In the genomic region with DNA sequence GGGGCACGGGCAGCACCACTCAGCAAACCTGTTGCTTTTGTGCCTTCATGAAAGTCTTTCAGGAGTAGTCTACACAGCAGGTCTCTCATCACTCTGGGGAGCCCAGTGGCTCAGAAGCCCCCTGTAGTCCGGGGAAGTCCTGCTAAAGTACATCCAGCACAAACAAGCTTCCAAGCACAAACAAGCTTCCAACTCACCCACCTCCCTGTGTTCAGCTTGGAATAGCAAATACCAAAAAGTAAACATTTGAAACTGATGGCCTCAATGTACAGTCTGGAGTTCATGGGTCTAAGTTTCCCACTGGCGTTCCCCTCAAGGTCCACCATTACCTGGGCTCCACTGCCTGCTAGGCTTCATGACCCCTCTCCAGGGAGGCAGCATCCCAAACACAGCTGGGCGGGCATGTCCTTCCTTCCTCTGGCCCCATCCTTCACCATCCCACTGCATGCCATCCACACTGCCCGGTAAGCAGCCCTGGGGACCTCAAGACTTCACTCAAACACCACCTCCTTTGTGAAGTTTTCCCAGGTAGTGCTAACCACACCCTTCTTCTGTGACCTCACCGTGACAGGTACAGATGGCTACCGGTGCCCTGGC, we compare ENCODE assay signal across 14 cellular contexts.
A peak's percentile ranks its signal among the peaks of the same experiment; 100 is the strongest.
DNase-seq lines count a peak whose midpoint lies in the region; ATAC-seq and TF ChIP-seq lines count a peak whose summit lies in the region.
"Had no signal": no experiment of that assay in that cellular context is flagged by ENCODE, and none has a peak within 500 bp of the region (broad histone marks: within the 10 kb centered on the region; RNA-seq: fewer than 3 reads in every experiment).

No MANE protein-coding gene starts in this region.

- 74% methylated on average over 3 of the region's 7 CpGs; no CpG with 5 or more reads in 1 of the 2 experiments for WGBS in IMR-90 (ENCODE audit: extremely low coverage in 2 of 2, insufficient read length in 1 of 2), 2 experiments
- WGBS in esophagus muscularis mucosa, result 85% methylated on average over 7 of the region's 7 CpGs
- WGBS in sigmoid colon, 2 donors, result 71 to 91% methylated on average over 7 of the region's 7 CpGs

- peak overlapping the region; percentile 50 for H2AK9ac ChIP-seq in IMR-90 (replicated peaks; ENCODE audit: low read depth, low read length, poor library complexity)

- no peaks in the 10 kb centered on the region for H3K36me3 ChIP-seq in IMR-90 (ENCODE audit: control insufficient read depth, insufficient read depth, low read length)
- H3K36me3 ChIP-seq in colonic mucosa, result no peaks in the 10 kb centered on the region
- no peaks in the 10 kb centered on the region for H3K36me3 ChIP-seq in esophagus muscularis mucosa
- no peaks in the 10 kb centered on the region for H3K36me3 ChIP-seq in sigmoid colon
- no peaks in the 10 kb centered on the region for H3K36me3 ChIP-seq in tibial artery
- H3K36me3 ChIP-seq: BLaER1 treated with 17β-estradiol and CSF1 and Interleukin-3, amounts not matched to agents 10 nM and 100 nM had no signal

- TF ChIP-seq EP300 in esophagus muscularis mucosa (IDR thresholded peaks at IDR 0.05), result no peak
- no peak for TF ChIP-seq EP300 in sigmoid colon (IDR thresholded peaks at IDR 0.05)

- peak overlapping the region; percentile 60 for H3K4ac ChIP-seq in IMR-90 (ENCODE audit: low read depth, low read length)

- CTCF ChIA-PET in IMR-90 (lab: Yijun Ruan, JAX), result interaction anchor here (0.6 kb wide), 1 partner anchor 12 kb away, joined by 3 read pairs; no protein-coding TSS in a partner anchor

- no peaks in the 10 kb centered on the region for H3K9me3 ChIP-seq in IMR-90 (ENCODE audit: control insufficient read depth, insufficient read depth, low read length)
- no peaks in the 10 kb centered on the region for H3K9me3 ChIP-seq in colonic mucosa
- no peaks in the 10 kb centered on the region for H3K9me3 ChIP-seq in esophagus muscularis mucosa
- H3K9me3 ChIP-seq in sigmoid colon, result no peaks in the 10 kb centered on the region
- no peaks in the 10 kb centered on the region for H3K9me3 ChIP-seq in tibial artery
- H3K9me3 ChIP-seq: BLaER1 treated with 17β-estradiol and CSF1 and Interleukin-3, amounts not matched to agents 10 nM and 100 nM had no signal

- peak overlapping the region; percentile 51 for H2AFZ ChIP-seq in IMR-90 (replicated peaks; ENCODE audit: low read length, poor library complexity)
- H2AFZ ChIP-seq: GM23248 had no signal

- no peak overlapping the region for H3K4me2 ChIP-seq in IMR-90 (ENCODE audit: low read depth, low read length)
- H3K4me2 ChIP-seq: BLaER1 treated with 17β-estradiol and CSF1 and Interleukin-3, amounts not matched to agents 10 nM and 100 nM had no signal

- no peak overlapping the region for H3K4me3 ChIP-seq in IMR-90 (ENCODE audit: insufficient read depth, low read depth, low read length)
- no peak overlapping the region for H3K4me3 ChIP-seq in colonic mucosa
- H3K4me3 ChIP-seq in esophagus muscularis mucosa, result no peak overlapping the region
- no peak overlapping the region for H3K4me3 ChIP-seq in sigmoid colon
- no peak overlapping the region for H3K4me3 ChIP-seq in tibial artery
- H3K4me3 ChIP-seq: BLaER1 treated with 17β-estradiol and CSF1 and Interleukin-3, amounts not matched to agents 10 nM and 100 nM; GM23248 had no signal

- H3K56ac ChIP-seq in IMR-90 (ENCODE audit: extremely low read depth, insufficient read depth, low read length), result no peak overlapping the region

- intact Hi-C loops in IMR-90 (cut with micrococcal nuclease) (no loop called here), colonic mucosa (cut with DNase I) (no loop called here), esophagus muscularis mucosa (cut with DNase I) (no loop called here), sigmoid colon (cut with DNase I) (no loop called here), tibial artery (cut with DNase I; ENCODE audit: low total_unique reads) (no loop called here)

- peaks cover 8% of the 10 kb centered on the region for H3K4me1 ChIP-seq in IMR-90 (ENCODE audit: control insufficient read depth, insufficient read depth, low read length)
- H3K4me1 ChIP-seq in colonic mucosa, result no peaks in the 10 kb centered on the region
- H3K4me1 ChIP-seq in esophagus muscularis mucosa, result peaks cover 12 to 16% (median 13%) of the 10 kb centered on the region in 4 donors
- peaks cover 0 to 5% (median 0%) of the 10 kb centered on the region in 4 donors for H3K4me1 ChIP-seq in sigmoid colon
- peaks cover 0 to 13% (median 7%) of the 10 kb centered on the region in 4 donors for H3K4me1 ChIP-seq in tibial artery

- no peak overlapping the region; a peak in 1 of 4 replicates for H4K8ac ChIP-seq in IMR-90 (ENCODE audit: low read depth in 2 of 2, low read length in 2 of 2)

- no peak overlapping the region for H3K14ac ChIP-seq in IMR-90 (replicated peaks; ENCODE audit: low read depth, low read length)

- H4K20me1 ChIP-seq in IMR-90 (ENCODE audit: insufficient read depth, low read length), result no peaks in the 10 kb centered on the region
- H4K20me1 ChIP-seq: BLaER1 treated with 17β-estradiol and CSF1 and Interleukin-3, amounts not matched to agents 10 nM and 100 nM had no signal

- DNase-seq in IMR-90 (no peak), colonic mucosa (peak; percentile 5), esophagus muscularis mucosa (ENCODE audit: extremely low spot score) (peak; percentile 90), sigmoid colon (peak; percentile 52), tibial artery (no peak)
- DNase-seq: Calu3; CD8-positive, alpha-beta T cell; DMS79 treated with DMSO at 0.1 percent for 48 hours; GF-D8; GM23248; HCEC 1CT had no signal

- no peak overlapping the region for H3K23ac ChIP-seq in IMR-90 (ENCODE audit: low read depth, low read length)

- in situ Hi-C loops in IMR-90 (cut with MboI; ENCODE audit: low sequenced_read_pairs), result no loop called here

- no peak for TF ChIP-seq POLR2A in IMR-90 (IDR thresholded peaks at IDR 0.05; ENCODE audit: low read depth, low read length)
- TF ChIP-seq POLR2A in esophagus muscularis mucosa (IDR thresholded peaks at IDR 0.05; ENCODE audit: low read depth), result no peak
- TF ChIP-seq POLR2A in sigmoid colon (IDR thresholded peaks at IDR 0.05), result no peak

- H2BK120ac ChIP-seq in IMR-90 (ENCODE audit: low read depth, low read length), result 0 out of 2 replicates have a peak overlapping the region, but pooled peaks have one; percentile 52

- no peak for TF ChIP-seq RAD21 in IMR-90 (IDR thresholded peaks at IDR 0.05; ENCODE audit: low read length)

- no peak for ATAC-seq in IMR-90 (ENCODE audit: low read depth)
- ATAC-seq in GM19452 (IDR thresholded peaks at IDR 0.05; ENCODE audit: unreplicated experiment), result no peak
- ATAC-seq in GM18519 (IDR thresholded peaks at IDR 0.05; ENCODE audit: low FRiP score, unreplicated experiment), result no peak
- ATAC-seq: CD8-positive, alpha-beta T cell had no signal

- no peak overlapping the region for H3K18ac ChIP-seq in IMR-90 (ENCODE audit: low read depth, low read length)

- no peak for TF ChIP-seq CTCF in IMR-90 (conservative IDR thresholded peaks at IDR 0.05; ENCODE audit: low read depth, low read length)
- no peak for TF ChIP-seq CTCF in colonic mucosa (IDR thresholded peaks at IDR 0.05)
- TF ChIP-seq CTCF in esophagus muscularis mucosa (IDR thresholded peaks at IDR 0.05), result no peak
- TF ChIP-seq CTCF in sigmoid colon (IDR thresholded peaks at IDR 0.05), result no peak
- no peak for TF ChIP-seq CTCF in tibial artery (IDR thresholded peaks at IDR 0.05)

- no peak overlapping the region for H4K91ac ChIP-seq in IMR-90 (ENCODE audit: insufficient read depth, low read depth, low read length)

- H4K5ac ChIP-seq in IMR-90 (ENCODE audit: low read depth, low read length), result no peak overlapping the region

- peaks cover 10% of the 10 kb centered on the region; the same call in 1 of the 2 replicates for H3K9me1 ChIP-seq in IMR-90 (ENCODE audit: insufficient read depth, low read length)

- no peak overlapping the region for H2BK5ac ChIP-seq in IMR-90 (ENCODE audit: low read depth, low read length, poor library complexity, severe bottlenecking)

- peak overlapping the region; percentile 56; the same call in 1 of the 2 replicates for H2AK5ac ChIP-seq in IMR-90 (ENCODE audit: low read depth, low read length)

- dilution Hi-C loops in IMR-90 (cut with HindIII; ENCODE audit: low sequenced_read_pairs, unreplicated experiment), result no loop called here

- BruUV-seq in IMR-90 (replicated peaks; lab: Mats Ljungman, UMichigan), result no TSS peak

- H3K79me1 ChIP-seq in IMR-90 (ENCODE audit: low read depth in 1 of 2, low read length in 2 of 2), result no peaks in the 10 kb centered on the region; a peak in 1 of 4 replicates

- no peak overlapping the region for H2BK15ac ChIP-seq in IMR-90 (ENCODE audit: low read depth, low read length)

- H2BK20ac ChIP-seq in IMR-90 (ENCODE audit: low read depth, low read length), result peak overlapping the region; percentile 45; the same call in 1 of the 2 replicates

- H3K27ac ChIP-seq in IMR-90 (ENCODE audit: insufficient read depth, low read length), result no peak overlapping the region
- H3K27ac ChIP-seq in colonic mucosa, result no peak overlapping the region
- H3K27ac ChIP-seq in esophagus muscularis mucosa (replicated peaks in 1 of 4), result no peak overlapping the region
- H3K27ac ChIP-seq in sigmoid colon, result no peak overlapping the region
- no peak overlapping the region for H3K27ac ChIP-seq in tibial artery
- H3K27ac ChIP-seq: BLaER1 treated with 17β-estradiol and CSF1 and Interleukin-3, amounts not matched to agents 10 nM and 100 nM; GM23248 had no signal

- POLR2A ChIA-PET in IMR-90 (lab: Charles Lee; ENCODE audit: unreplicated experiment), result no interaction called here

- H3K9ac ChIP-seq in IMR-90 (ENCODE audit: low read depth, low read length) (no peak overlapping the region), colonic mucosa (ENCODE audit: low read depth in 2 of 2, low read length in 2 of 2) (no peak overlapping the region)
- H3K9ac ChIP-seq: BLaER1 treated with 17β-estradiol and CSF1 and Interleukin-3, amounts not matched to agents 10 nM and 100 nM; GM23248 had no signal

- no peaks in the 10 kb centered on the region for H3K27me3 ChIP-seq in IMR-90 (ENCODE audit: control insufficient read depth, insufficient read depth, low read length)
- no peaks in the 10 kb centered on the region for H3K27me3 ChIP-seq in colonic mucosa
- no peaks in the 10 kb centered on the region for H3K27me3 ChIP-seq in esophagus muscularis mucosa
- no peaks in the 10 kb centered on the region for H3K27me3 ChIP-seq in sigmoid colon
- no peaks in the 10 kb centered on the region for H3K27me3 ChIP-seq in tibial artery
- H3K27me3 ChIP-seq: BLaER1 treated with 17β-estradiol and CSF1 and Interleukin-3, amounts not matched to agents 10 nM and 100 nM had no signal

TF ChIP-seq in IMR-90, 13 proteins besides CTCF, POLR2A, EP300 and RAD21 (continues in another document):
- TF ChIP-seq RCOR1 (IDR thresholded peaks at IDR 0.05; ENCODE audit: insufficient replicate concordance, low read length) (no peak), CEBPB (IDR thresholded peaks at IDR 0.05; ENCODE audit: low read depth, low read length) (no peak), CHD1 (IDR thresholded peaks at IDR 0.05; ENCODE audit: low read depth, low read length) (no peak), MAZ (IDR thresholded peaks at IDR 0.05; ENCODE audit: borderline replicate concordance, low read depth, low read length) (no peak), MAFK (IDR thresholded peaks at IDR 0.05; ENCODE audit: low read depth, low read length) (no peak), MXI1 (IDR thresholded peaks at IDR 0.05; ENCODE audit: borderline replicate concordance, low read depth, low read length) (no peak)

Comparison
In these comparisons a context has a peak if more than half of its experiments do, and no peak if none do; other contexts are left out.
1. DNase-seq: peak in colonic mucosa (single experiment), esophagus muscularis mucosa (single experiment) and sigmoid colon (single experiment); none in IMR-90 (single experiment) and tibial artery (0 of 2).